Comparison of ENCODE assay signal across 8 cellular contexts in the genomic region with DNA sequence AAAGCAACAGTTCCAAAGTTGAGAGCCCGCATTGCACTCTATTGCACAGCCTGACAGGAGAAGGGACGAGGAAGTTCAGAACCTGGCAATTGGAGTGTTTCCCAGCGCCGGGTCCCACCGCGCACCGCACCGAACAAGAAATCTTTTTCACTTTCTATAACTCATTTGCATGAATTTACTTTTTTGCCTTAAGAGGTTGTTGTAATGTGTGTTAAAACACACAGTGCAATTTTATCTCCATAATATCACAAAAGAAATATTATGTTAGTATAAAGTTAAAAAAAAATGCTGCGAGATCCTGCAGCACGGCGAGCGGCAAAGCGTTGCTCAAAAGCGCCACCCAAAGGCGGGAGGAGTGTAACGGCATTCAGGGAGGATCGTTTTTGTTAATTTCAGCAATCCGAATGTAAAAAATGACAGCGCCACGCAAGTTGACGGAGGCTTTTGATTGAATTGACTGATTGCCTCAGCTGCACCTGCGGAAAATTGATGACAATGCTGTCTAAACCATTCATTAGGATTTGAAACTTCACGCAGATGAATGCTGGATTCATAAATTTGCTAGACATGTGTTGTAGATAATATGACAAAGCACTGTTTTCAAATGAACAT.
A peak's percentile ranks its signal among the peaks of the same experiment; 100 is the strongest.
DNase-seq lines count a peak whose midpoint lies in the region; ATAC-seq and TF ChIP-seq lines count a peak whose summit lies in the region.

No MANE protein-coding gene starts in this region.

- no peak for ATAC-seq in GM21723 (IDR thresholded peaks at IDR 0.05; ENCODE audit: unreplicated experiment)
- ATAC-seq in effector memory CD8-positive, alpha-beta T cell (replicated peaks): no peak

- H3K4me3 ChIP-seq in adipocyte (ENCODE audit: low read length) (peak overlapping the region; percentile 68), iPS-11a (ENCODE audit: low read depth, low read length) (peak overlapping the region; percentile 34), smooth muscle cell (peak overlapping the region; percentile 62)

- H3F3A ChIP-seq in smooth muscle cell (ENCODE audit: low read depth): no peaks in the 10 kb centered on the region

- no peak overlapping the region for H3K27ac ChIP-seq in smooth muscle cell (ENCODE audit: low read depth)

- no peaks in the 10 kb centered on the region for H4K20me1 ChIP-seq in smooth muscle cell (ENCODE audit: low read depth)

- H3K27me3 ChIP-seq in adipocyte (replicated peaks; ENCODE audit: control insufficient read depth, insufficient read depth, low read length) (peaks cover 55% of the 10 kb centered on the region), smooth muscle cell (ENCODE audit: low read depth) (peaks cover 11% of the 10 kb centered on the region)

- H3K36me3 Mint-ChIP-seq in effector memory CD8-positive, alpha-beta T cell (ENCODE audit: insufficient read depth): no peaks in the 10 kb centered on the region

- H3K27ac Mint-ChIP-seq in effector memory CD8-positive, alpha-beta T cell: no peak overlapping the region

- H3K4me1 Mint-ChIP-seq in effector memory CD8-positive, alpha-beta T cell (ENCODE audit: low read depth in 2 of 2): no peaks in the 10 kb centered on the region

- H3K4me2 ChIP-seq in smooth muscle cell: peak overlapping the region; percentile 83

- no peaks in the 10 kb centered on the region for H3K36me3 ChIP-seq in adipocyte (ENCODE audit: control insufficient read depth, insufficient read depth, low read length, severe bottlenecking)
- H3K36me3 ChIP-seq in smooth muscle cell (ENCODE audit: low read depth): no peaks in the 10 kb centered on the region

- H3K9me3 ChIP-seq in adipocyte (ENCODE audit: control insufficient read depth, low read length) (no peaks in the 10 kb centered on the region), smooth muscle cell (replicated peaks; ENCODE audit: low read depth) (no peaks in the 10 kb centered on the region)

- H3K27me3 Mint-ChIP-seq in effector memory CD8-positive, alpha-beta T cell: peaks cover 23 to 62% of the 10 kb centered on the region in 2 donors

- peak; percentile 92 for TF ChIP-seq CTCF in smooth muscle cell (IDR thresholded peaks at IDR 0.05; ENCODE audit: borderline replicate concordance, insufficient read depth, poor library complexity, severe bottlenecking)

- no peak overlapping the region for H3K4me3 Mint-ChIP-seq in effector memory CD8-positive, alpha-beta T cell

- DNase-seq in AG08396 (ENCODE audit: low spot score): peak; percentile 54
- peak in 58 of 76 experiments; percentile 3 to 62 (median 29) for DNase-seq in HUDEP-2 (lab: John Stamatoyannopoulos, UW; ENCODE audit: unreplicated experiment in 76 of 76)
- DNase-seq in adipocyte (ENCODE audit: low read depth): peak; percentile 4
- no peak for DNase-seq in smooth muscle cell (lab: John Stamatoyannopoulos, UW; ENCODE audit: unreplicated experiment)
- DNase-seq in cortex of kidney (lab: John Stamatoyannopoulos, UW): no peak
- DNase-seq in effector memory CD8-positive, alpha-beta T cell: no peak

- H3K9me3 Mint-ChIP-seq in effector memory CD8-positive, alpha-beta T cell: no peaks in the 10 kb centered on the region

- H2AFZ ChIP-seq in smooth muscle cell (ENCODE audit: low read depth): peak overlapping the region; percentile 95

- H3K79me2 ChIP-seq in smooth muscle cell (ENCODE audit: low read depth): no peaks in the 10 kb centered on the region

- H3K9ac ChIP-seq in adipocyte (ENCODE audit: low read length) (no peak overlapping the region), smooth muscle cell (ENCODE audit: low read depth) (no peak overlapping the region)

- H3K4me1 ChIP-seq in adipocyte (ENCODE audit: control insufficient read depth, insufficient read depth, low read length) (no peaks in the 10 kb centered on the region), smooth muscle cell (ENCODE audit: low read depth) (peaks cover 7% of the 10 kb centered on the region)

- WGBS in smooth muscle cell (ENCODE audit: low lambda C conversion rate): 4% methylated on average over 23 of the region's 23 CpGs

Comparison
In these comparisons a context has a peak if more than half of its experiments do, and no peak if none do; other contexts are left out.
1. DNase-seq: peak in AG08396 (single experiment), HUDEP-2 (58 of 76) and adipocyte (single experiment); none in smooth muscle cell (single experiment), cortex of kidney (single experiment) and effector memory CD8-positive, alpha-beta T cell (0 of 3).
2. Peak in every context shown above with its lines, with median percentiles within 50 percentile points of each other: H3K4me3 ChIP-seq.